Comparison of ENCODE assay signal across 16 cellular contexts in genomic region chr10:60710041-60710440, GRCh38.
A peak's percentile ranks its signal among the peaks of the same experiment; 100 is the strongest.
DNase-seq lines count a peak whose midpoint lies in the region; ATAC-seq and TF ChIP-seq lines count a peak whose summit lies in the region.
"Had no signal": no experiment of that assay in that cellular context is flagged by ENCODE, and none has a peak within 500 bp of the region (broad histone marks: within the 10 kb centered on the region; RNA-seq: fewer than 3 reads in every experiment).

No MANE protein-coding gene starts in this region.

- TF ChIP-seq EP300 in neural cell (conservative IDR thresholded peaks at IDR 0.05; ENCODE audit: poor library complexity, severe bottlenecking), result no peak

- H3K27me3 ChIP-seq in neural cell (ENCODE audit: insufficient read depth, low read depth, low read length) (no peaks in the 10 kb centered on the region), heart right ventricle (peaks cover 0 to 3% (median 0%) of the 10 kb centered on the region in 7 donors)
- H3K27me3 ChIP-seq: BLaER1 treated with 17β-estradiol and CSF1 and Interleukin-3, amounts not matched to agents 10 nM and 100 nM had no signal

- no peak overlapping the region for H3K4me3 Mint-ChIP-seq in activated naive CD4-positive, alpha-beta T cell treated with anti-CD3 and anti-CD28 coated beads for 36 hours
- no peak overlapping the region for H3K4me3 Mint-ChIP-seq in T-helper 17 cell
- H3K4me3 Mint-ChIP-seq in activated T-helper 17 cell treated with anti-CD3 and anti-CD28 coated beads, Interleukin-2, amount 50 U/mL, for 72 hours, result peak overlapping the region; percentile 19
- H3K4me3 Mint-ChIP-seq: CD4-positive, CD25-positive, alpha-beta regulatory T cell had no signal

- TF ChIP-seq RAD21 in neural cell (conservative IDR thresholded peaks at IDR 0.05), result no peak

- intact Hi-C loops in activated naive CD4-positive, alpha-beta T cell treated with anti-CD3 and anti-CD28 coated beads for 36 hours (cut with micrococcal nuclease), result loop anchor here (5.0 kb wide), 1 partner anchor 828 kb away; no protein-coding TSS in a partner anchor
- intact Hi-C loops in heart right ventricle (cut with DNase I), result no loop called here

- no peak overlapping the region for H2AFZ ChIP-seq in neural cell (ENCODE audit: low read depth, low read length)

- H3F3A ChIP-seq in neural cell (ENCODE audit: insufficient read depth, low read length, poor library complexity, severe bottlenecking), result no peaks in the 10 kb centered on the region

- H3K79me2 ChIP-seq in neural cell (replicated peaks; ENCODE audit: insufficient read depth, low read length), result no peaks in the 10 kb centered on the region

- 80 to 95% methylated on average over 1 of the region's 1 CpG for WGBS in heart right ventricle, 2 donors

- H3K4me3 ChIP-seq in neural cell (ENCODE audit: low read length) (no peak overlapping the region), heart right ventricle (no peak overlapping the region)
- H3K4me3 ChIP-seq: BLaER1 treated with 17β-estradiol and CSF1 and Interleukin-3, amounts not matched to agents 10 nM and 100 nM; HAP-1 had no signal

- H3K4me1 ChIP-seq in heart right ventricle, result no peaks in the 10 kb centered on the region
- H3K4me1 ChIP-seq: HAP-1 had no signal

- H3K9me3 ChIP-seq in T-helper 17 cell (ENCODE audit: control insufficient read depth, low read length, poor library complexity, severe bottlenecking) (peaks cover 4% of the 10 kb centered on the region), neural cell (ENCODE audit: low read length) (no peaks in the 10 kb centered on the region), heart right ventricle (no peaks in the 10 kb centered on the region)
- H3K9me3 ChIP-seq: HAP-1 had no signal

- no peak for ATAC-seq in activated naive CD4-positive, alpha-beta T cell treated with anti-CD3 and anti-CD28 coated beads, Interleukin-2, amount 50 U/mL, for 72 hours
- ATAC-seq in T-helper 17 cell (no peak), heart right ventricle (no peak), SK-N-SH treated with all-trans-retinoic acid at 6 μM for 48 hours (no peak)
- ATAC-seq in activated T-helper 17 cell treated with anti-CD3 and anti-CD28 coated beads, Interleukin-2, amount 50 U/mL, for 72 hours (replicated peaks), result no peak
- ATAC-seq: HepG2 had no signal

- no peak overlapping the region for H3K9ac ChIP-seq in neural cell (ENCODE audit: low read length)
- H3K9ac ChIP-seq: BLaER1 treated with 17β-estradiol and CSF1 and Interleukin-3, amounts not matched to agents 10 nM and 100 nM had no signal

- DNase-seq in activated naive CD4-positive, alpha-beta T cell treated with anti-CD3 and anti-CD28 coated beads for 36 hours, result no peak
- no peak for DNase-seq in activated naive CD4-positive, alpha-beta T cell treated with anti-CD3 and anti-CD28 coated beads, Interleukin-2, amount 50 U/mL, for 72 hours (ENCODE audit: low spot score in 2 of 2)
- DNase-seq in T-helper 17 cell (no peak), ecto neural progenitor cell (ENCODE audit: low spot score) (no peak), heart right ventricle (no peak)
- DNase-seq: ACHN; CD4-positive, CD25-positive, alpha-beta regulatory T cell; DMS79 treated with DMSO at 0.1 percent for 48 hours; EL; GOT3 had no signal

- CTCF ChIA-PET in activated naive CD4-positive, alpha-beta T cell treated with anti-CD3 and anti-CD28 coated beads for 36 hours (lab: Charles Lee), result no interaction called here

- H3K36me3 Mint-ChIP-seq in activated naive CD4-positive, alpha-beta T cell treated with anti-CD3 and anti-CD28 coated beads for 36 hours (ENCODE audit: low read depth), result peaks cover 4% of the 10 kb centered on the region
- peaks cover 0 to 36% of the 10 kb centered on the region in 2 donors for H3K36me3 Mint-ChIP-seq in activated naive CD4-positive, alpha-beta T cell treated with anti-CD3 and anti-CD28 coated beads, Interleukin-2, amount 50 U/mL, for 72 hours
- H3K36me3 Mint-ChIP-seq in T-helper 17 cell (ENCODE audit: low read depth), result peaks cover 2% of the 10 kb centered on the region
- H3K36me3 Mint-ChIP-seq in activated T-helper 17 cell treated with anti-CD3 and anti-CD28 coated beads, Interleukin-2, amount 50 U/mL, for 72 hours (ENCODE audit: low read depth), result no peaks in the 10 kb centered on the region
- H3K36me3 Mint-ChIP-seq: CD4-positive, CD25-positive, alpha-beta regulatory T cell had no signal

- peaks cover 2% of the 10 kb centered on the region for H3K9me3 Mint-ChIP-seq in activated naive CD4-positive, alpha-beta T cell treated with anti-CD3 and anti-CD28 coated beads for 36 hours
- H3K9me3 Mint-ChIP-seq in activated naive CD4-positive, alpha-beta T cell treated with anti-CD3 and anti-CD28 coated beads, Interleukin-2, amount 50 U/mL, for 72 hours, result peaks cover 0 to 20% of the 10 kb centered on the region in 2 donors
- no peaks in the 10 kb centered on the region for H3K9me3 Mint-ChIP-seq in activated T-helper 17 cell treated with anti-CD3 and anti-CD28 coated beads, Interleukin-2, amount 50 U/mL, for 72 hours

- H3K27ac Mint-ChIP-seq in activated naive CD4-positive, alpha-beta T cell treated with anti-CD3 and anti-CD28 coated beads for 36 hours, result peak overlapping the region; percentile 13
- H3K27ac Mint-ChIP-seq in activated naive CD4-positive, alpha-beta T cell treated with anti-CD3 and anti-CD28 coated beads, Interleukin-2, amount 50 U/mL, for 72 hours, result no peak overlapping the region
- H3K27ac Mint-ChIP-seq in T-helper 17 cell, result peak overlapping the region; percentile 12
- no peak overlapping the region for H3K27ac Mint-ChIP-seq in activated T-helper 17 cell treated with anti-CD3 and anti-CD28 coated beads, Interleukin-2, amount 50 U/mL, for 72 hours
- H3K27ac Mint-ChIP-seq: CD4-positive, CD25-positive, alpha-beta regulatory T cell had no signal

- TF ChIP-seq CTCF in neural cell (IDR thresholded peaks at IDR 0.05; ENCODE audit: poor library complexity, severe bottlenecking) (no peak), heart right ventricle (IDR thresholded peaks at IDR 0.05) (no peak)

- peaks cover 41% of the 10 kb centered on the region for H3K4me1 Mint-ChIP-seq in activated naive CD4-positive, alpha-beta T cell treated with anti-CD3 and anti-CD28 coated beads for 36 hours (ENCODE audit: low read depth)
- peaks cover 32% of the 10 kb centered on the region for H3K4me1 Mint-ChIP-seq in T-helper 17 cell
- peaks cover 31% of the 10 kb centered on the region for H3K4me1 Mint-ChIP-seq in activated T-helper 17 cell treated with anti-CD3 and anti-CD28 coated beads, Interleukin-2, amount 50 U/mL, for 72 hours

- H3K27ac ChIP-seq in neural cell (ENCODE audit: low read length) (no peak overlapping the region), heart right ventricle (no peak overlapping the region)
- H3K27ac ChIP-seq: BLaER1 treated with 17β-estradiol and CSF1 and Interleukin-3, amounts not matched to agents 10 nM and 100 nM had no signal

- H3K36me3 ChIP-seq in neural cell (ENCODE audit: insufficient read depth, low read length) (no peaks in the 10 kb centered on the region), heart right ventricle (no peaks in the 10 kb centered on the region)
- H3K36me3 ChIP-seq: BLaER1 treated with 17β-estradiol and CSF1 and Interleukin-3, amounts not matched to agents 10 nM and 100 nM; HAP-1 had no signal

- H3K27me3 Mint-ChIP-seq in activated naive CD4-positive, alpha-beta T cell treated with anti-CD3 and anti-CD28 coated beads for 36 hours (ENCODE audit: low read depth), result no peaks in the 10 kb centered on the region
- H3K27me3 Mint-ChIP-seq in T-helper 17 cell, result no peaks in the 10 kb centered on the region
- H3K27me3 Mint-ChIP-seq in activated T-helper 17 cell treated with anti-CD3 and anti-CD28 coated beads, Interleukin-2, amount 50 U/mL, for 72 hours, result no peaks in the 10 kb centered on the region

- H3K4me2 ChIP-seq in neural cell (ENCODE audit: low read length), result no peak overlapping the region
- H3K4me2 ChIP-seq: BLaER1 treated with 17β-estradiol and CSF1 and Interleukin-3, amounts not matched to agents 10 nM and 100 nM had no signal

- no peaks in the 10 kb centered on the region for H3K9me2 ChIP-seq in neural cell (ENCODE audit: insufficient read depth, low read length)

- no peaks in the 10 kb centered on the region for H4K20me1 ChIP-seq in neural cell (ENCODE audit: insufficient read depth)
- H4K20me1 ChIP-seq: BLaER1 treated with 17β-estradiol and CSF1 and Interleukin-3, amounts not matched to agents 10 nM and 100 nM had no signal

TF ChIP-seq in neural cell, 6 proteins besides CTCF, POLR2A, EP300 and RAD21:
- TF ChIP-seq TAF1 (IDR thresholded peaks at IDR 0.05; ENCODE audit: low read depth) (no peak), POLR2AphosphoS5 (IDR thresholded peaks at IDR 0.05) (peak; percentile 70)

TF ChIP-seq in SK-N-SH treated with all-trans-retinoic acid at 6 μM for 48 hours, 23 proteins besides CTCF, POLR2A, EP300 and RAD21 (continues in another document):
- TF ChIP-seq TCF4 (CRISPR knock-in tag; IDR thresholded peaks at IDR 0.05; ENCODE audit: borderline replicate concordance), result no peak
- no peak for TF ChIP-seq ESRRG (CRISPR knock-in tag; IDR thresholded peaks at IDR 0.05)
- TF ChIP-seq BACH2 (CRISPR knock-in tag; IDR thresholded peaks at IDR 0.05; ENCODE audit: borderline replicate concordance), result no peak
- no peak for TF ChIP-seq POU6F1 (CRISPR knock-in tag; IDR thresholded peaks at IDR 0.05; ENCODE audit: borderline replicate concordance, low read depth)
- no peak for TF ChIP-seq CSRNP3 (CRISPR knock-in tag; IDR thresholded peaks at IDR 0.05)

Comparison
In these comparisons a context has a peak if more than half of its experiments do, and no peak if none do; other contexts are left out.
1. H3K27ac Mint-ChIP-seq: peak in activated naive CD4-positive, alpha-beta T cell treated with anti-CD3 and anti-CD28 coated beads for 36 hours (single experiment) and T-helper 17 cell (single experiment); none in activated naive CD4-positive, alpha-beta T cell treated with anti-CD3 and anti-CD28 coated beads, Interleukin-2, amount 50 U/mL, for 72 hours (0 of 2) and activated T-helper 17 cell treated with anti-CD3 and anti-CD28 coated beads, Interleukin-2, amount 50 U/mL, for 72 hours (single experiment).